In genomic region chr19:40633207-40633606, GRCh38 we compare ENCODE assay signal across 21 cellular contexts. TPM values are rescaled to one million over a fixed set of nuclear protein-coding genes. Genes with fewer than 3 reads are reported as not detected.
A peak's percentile ranks its signal among the peaks of the same experiment; 100 is the strongest.
DNase-seq lines count a peak whose midpoint lies in the region; ATAC-seq, FAIRE-seq and TF ChIP-seq lines count a peak whose summit lies in the region.
"Had no signal": no experiment of that assay in that cellular context is flagged by ENCODE, and none has a peak within 500 bp of the region (broad histone marks: within the 10 kb centered on the region; RNA-seq: fewer than 3 reads in every experiment).

No MANE protein-coding gene starts in this region.

- H3K27me3 Mint-ChIP-seq in endodermal cell (ENCODE audit: insufficient read depth) (peaks cover 20% of the 10 kb centered on the region), nephron (ENCODE audit: low read depth) (peaks cover 29% of the 10 kb centered on the region), T-helper 17 cell (peaks cover 4% of the 10 kb centered on the region)

- H3K27ac Mint-ChIP-seq in endodermal cell (peak overlapping the region; percentile 81), nephron (peak overlapping the region in 2 of 3 experiments; percentile 66 to 76), T-helper 17 cell (no peak overlapping the region)
- H3K27ac Mint-ChIP-seq: activated CD8-positive, alpha-beta T cell treated with anti-CD3 and anti-CD28 coated beads, Interleukin-2, amount 10 ng/mL, durations not matched to agents 7 days and 5 days; activated T-helper 2 cell treated with anti-CD3 and anti-CD28 coated beads, Interferon-gamma antibody, Interleukin-2, Interleukin-4, amounts not matched to agents 10 μg/mL and 5 μg/mL and 100 μg/mL, durations not matched to agents 14 hours and 24 hours and 36 hours; progenitor cell of endocrine pancreas had no signal

- H3K9me3 ChIP-seq in endodermal cell (ENCODE audit: control insufficient read depth, low read length) (no peaks in the 10 kb centered on the region), T-helper 17 cell (ENCODE audit: control insufficient read depth, low read length, poor library complexity, severe bottlenecking) (no peaks in the 10 kb centered on the region), upper lobe of right lung (no peaks in the 10 kb centered on the region)
- H3K9me3 ChIP-seq: lower lobe of right lung, SK-N-SH, spleen had no signal

- H3K4me3 Mint-ChIP-seq in endodermal cell (no peak overlapping the region), nephron (peak overlapping the region in 1 of 3 experiments; percentile 48), T-helper 17 cell (no peak overlapping the region)
- H3K4me3 Mint-ChIP-seq: activated CD8-positive, alpha-beta T cell treated with anti-CD3 and anti-CD28 coated beads, Interleukin-2, amount 10 ng/mL, durations not matched to agents 7 days and 5 days; naive B cell had no signal

- TF ChIP-seq CTCF in BJ (IDR thresholded peaks at IDR 0.05; ENCODE audit: insufficient read depth, low read depth, low read length) (no peak), endodermal cell (conservative IDR thresholded peaks at IDR 0.05) (no peak), nephron (IDR thresholded peaks at IDR 0.05; ENCODE audit: unreplicated experiment in 3 of 3) (no peak), RWPE1 (conservative IDR thresholded peaks at IDR 0.05; ENCODE audit: low read depth) (no peak), upper lobe of right lung (IDR thresholded peaks at IDR 0.05) (no peak)

- FAIRE-seq in RCC 7860 (lab: Jason Lieb, UNC) = no peak

- H3K36me3 ChIP-seq in BJ (ENCODE audit: control insufficient read depth, insufficient read depth, low read length) = no peaks in the 10 kb centered on the region
- peaks cover 3% of the 10 kb centered on the region for H3K36me3 ChIP-seq in endodermal cell (ENCODE audit: control insufficient read depth, insufficient read depth, low read length)
- peaks cover 14% of the 10 kb centered on the region for H3K36me3 ChIP-seq in upper lobe of right lung

- H3K27ac ChIP-seq in endodermal cell (ENCODE audit: low read depth, low read length) (no peak overlapping the region), RWPE1 (no peak overlapping the region), upper lobe of right lung (no peak overlapping the region)
- H3K27ac ChIP-seq: foreskin keratinocyte, lower lobe of right lung had no signal

- WGBS in endodermal cell (ENCODE audit: insufficient coverage in 1 of 2, insufficient read length in 1 of 2), 2 experiments = 76% methylated on average over 5 of the region's 5 CpGs; no CpG with 5 or more reads in 1 of the 2 experiments

- POLR2A ChIA-PET in BJ (lab: Charles Lee) = interaction anchor here (0.6 kb wide), 1 partner anchor 213 kb away, joined by 10 read pairs; no protein-coding TSS in a partner anchor
- POLR2A ChIA-PET in RWPE1 (lab: Yijun Ruan, JAX; ENCODE audit: low non-redundant PET) = interaction anchor here (0.6 kb wide), 1 partner anchor 65 kb away, joined by 3 read pairs; no protein-coding TSS in a partner anchor

- H3K4me1 Mint-ChIP-seq in endodermal cell (peaks cover 26% of the 10 kb centered on the region), nephron (peaks cover 18% of the 10 kb centered on the region), T-helper 17 cell (peaks cover 14% of the 10 kb centered on the region)

- ATAC-seq in T-helper 17 cell (no peak), upper lobe of right lung (no peak)
- ATAC-seq: activated CD8-positive, alpha-beta T cell treated with anti-CD3 and anti-CD28 coated beads, Interleukin-2, amount 10 ng/mL, durations not matched to agents 7 days and 5 days; foreskin keratinocyte had no signal

- no peak overlapping the region for H3K4me3 ChIP-seq in BJ (ENCODE audit: low read depth, low read length)
- no peak overlapping the region for H3K4me3 ChIP-seq in endodermal cell (ENCODE audit: low read length)
- no peak overlapping the region for H3K4me3 ChIP-seq in upper lobe of right lung
- H3K4me3 ChIP-seq: lower lobe of right lung, spleen had no signal

- H3K4me1 ChIP-seq in endodermal cell (ENCODE audit: control insufficient read depth, insufficient read depth, low read length) (peaks cover 6% of the 10 kb centered on the region), upper lobe of right lung (no peaks in the 10 kb centered on the region)
- H3K4me1 ChIP-seq: foreskin keratinocyte had no signal

- peaks cover 20% of the 10 kb centered on the region for H3K36me3 Mint-ChIP-seq in endodermal cell (ENCODE audit: low read depth)
- peaks cover 18% of the 10 kb centered on the region for H3K36me3 Mint-ChIP-seq in nephron (ENCODE audit: low read depth)
- peaks cover 4% of the 10 kb centered on the region for H3K36me3 Mint-ChIP-seq in T-helper 17 cell (ENCODE audit: low read depth)

- DNase-seq in BJ (ENCODE audit: low read depth) (peak; percentile 36), RCC 7860 (ENCODE audit: low spot score) (peak; percentile 36), endodermal cell (no peak), NAMALWA (ENCODE audit: low spot score) (no peak), T-helper 17 cell (no peak), RWPE1 (ENCODE audit: low spot score) (no peak), upper lobe of right lung (no peak)
- DNase-seq: activated CD8-positive, alpha-beta T cell treated with anti-CD3 and anti-CD28 coated beads, Interleukin-2, amount 10 ng/mL, durations not matched to agents 7 days and 5 days; anterior cingulate cortex; KG1; lower lobe of right lung; naive B cell; NCI-H1436; NCI-H345; SK-N-SH; spleen; stimulated activated naive CD4-positive, alpha-beta T cell had no signal

- no peaks in the 10 kb centered on the region for H3K9me3 Mint-ChIP-seq in endodermal cell
- no peaks in the 10 kb centered on the region for H3K9me3 Mint-ChIP-seq in nephron
- H3K9me3 Mint-ChIP-seq: activated T-helper 2 cell treated with anti-CD3 and anti-CD28 coated beads, Interferon-gamma antibody, Interleukin-2, Interleukin-4, amounts not matched to agents 10 μg/mL and 5 μg/mL and 100 μg/mL, durations not matched to agents 14 hours and 24 hours and 36 hours; naive B cell had no signal

- intact Hi-C loops in upper lobe of right lung (cut with DNase I) = no loop called here

- H3K27me3 ChIP-seq in BJ (ENCODE audit: control insufficient read depth, insufficient read depth, low read length) (no peaks in the 10 kb centered on the region; the same call in 1 of the 2 replicates), endodermal cell (ENCODE audit: control insufficient read depth, insufficient read depth, low read length, poor library complexity, severe bottlenecking) (peaks cover 12% of the 10 kb centered on the region), upper lobe of right lung (no peaks in the 10 kb centered on the region)
- H3K27me3 ChIP-seq: foreskin keratinocyte had no signal

- no peak overlapping the region for H3K9ac ChIP-seq in endodermal cell (ENCODE audit: extremely low read depth, low read length, poor library complexity, severe bottlenecking)
- H3K9ac ChIP-seq: SK-N-SH had no signal

- CTCF ChIA-PET in BJ (lab: Yijun Ruan, JAX) = interaction anchor here (0.8 to 6.9 kb wide), 18 partner anchors 11 to 336 kb away, joined by 3 to 171 read pairs (median 8); partner anchors contain the start of genes BLVRB and LTBP4
- CTCF ChIA-PET in RWPE1 (lab: Yijun Ruan, JAX) = interaction anchor here (0.8 to 2.3 kb wide), 3 partner anchors 12 to 92 kb away, joined by 3 to 13 read pairs (median 5); no protein-coding TSS in a partner anchor

RNA-seq across cellular contexts. Expression of gene LTBP4, which starts 32.0 kb away (rescaled TPM):
- polyA plus RNA-seq in BJ (2011; rRNA removed) = 8.9 and 14.5 TPM in 2 replicates
- 10.4 and 20.3 TPM in 2 replicates for polyA minus RNA-seq in BJ (2011; rRNA and poly(A)+ RNA removed)
- total RNA-seq in endodermal cell (100 to 1,000 TPM; 104 to 133 TPM), T-helper 17 cell (100 to 1,000 TPM; 198 to 230 TPM), upper lobe of right lung (430 TPM)
- 219 TPM for polyA plus RNA-seq in endodermal cell (2013, experiment 1 of 2)
- 194 TPM for polyA plus RNA-seq in endodermal cell (2013, experiment 2 of 2)

RNA-seq across cellular contexts. Expression of gene SHKBP1, which starts 56.5 kb away (rescaled TPM):
- 35.5 and 59.0 TPM in 2 replicates for polyA plus RNA-seq in BJ (2011; rRNA removed)
- polyA minus RNA-seq in BJ (2011; rRNA and poly(A)+ RNA removed) = 46.6 and 74.8 TPM in 2 replicates
- 100 to 1,000 TPM; 110 TPM for total RNA-seq in endodermal cell
- 90.9 TPM for polyA plus RNA-seq in endodermal cell (2013, experiment 1 of 2)
- 81.4 TPM for polyA plus RNA-seq in endodermal cell (2013, experiment 2 of 2)
- total RNA-seq in T-helper 17 cell = 100 to 1,000 TPM; 124 to 141 TPM
- 68.1 TPM for total RNA-seq in upper lobe of right lung

RNA-seq across cellular contexts. Expression of gene NUMBL, which starts 57.2 kb away (rescaled TPM):
- polyA plus RNA-seq in BJ (2011; rRNA removed) = 15.9 and 28.6 TPM in 2 replicates
- 10.2 and 13.9 TPM in 2 replicates for polyA minus RNA-seq in BJ (2011; rRNA and poly(A)+ RNA removed)
- 10 to 100 TPM; 32.7 to 46.9 TPM for total RNA-seq in endodermal cell
- 28.0 TPM for polyA plus RNA-seq in endodermal cell (2013, experiment 1 of 2)
- 31.5 TPM for polyA plus RNA-seq in endodermal cell (2013, experiment 2 of 2)
- 1 to 10 TPM; 5.7 to 7.5 TPM for total RNA-seq in T-helper 17 cell
- total RNA-seq in upper lobe of right lung = 19.5 TPM

Comparison
In these comparisons a context has a peak if more than half of its experiments do, and no peak if none do; other contexts are left out.
1. DNase-seq: peak in BJ (single experiment) and RCC 7860 (single experiment); none in endodermal cell (single experiment), NAMALWA (single experiment), T-helper 17 cell (0 of 3), RWPE1 (single experiment) and upper lobe of right lung (single experiment).